In the genomic region with DNA sequence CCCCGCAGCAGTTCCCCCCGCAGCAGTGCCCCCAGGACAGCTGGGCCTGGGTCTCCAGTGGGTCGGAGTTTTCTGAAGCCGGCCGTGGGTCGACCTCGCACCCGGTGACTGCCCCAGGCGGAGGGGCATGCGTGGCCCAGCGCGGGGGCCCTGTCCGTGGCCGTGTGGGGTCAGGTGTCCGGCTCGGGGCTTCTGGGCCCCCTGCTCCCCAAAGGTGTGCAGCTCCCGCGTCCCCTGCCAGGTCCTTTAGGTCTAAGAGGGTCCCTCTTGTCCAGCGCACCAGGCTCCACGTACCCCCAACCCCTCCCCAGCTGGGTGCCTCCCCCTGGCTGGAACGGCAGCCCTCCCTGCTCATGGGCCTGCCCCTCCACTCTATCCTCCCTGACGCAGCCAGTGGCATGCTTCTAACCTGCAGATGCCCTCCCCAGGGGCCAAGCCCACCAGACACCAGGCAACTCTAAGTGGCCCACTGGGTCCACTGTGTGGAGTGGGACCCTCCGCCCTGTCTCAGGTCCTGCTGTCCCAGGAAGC, we compare ENCODE assay signal across 20 cellular contexts. TPM values are rescaled to one million over a fixed set of nuclear protein-coding genes. Genes with fewer than 3 reads are reported as not detected.
DNase-seq lines count a peak whose midpoint lies in the region; ATAC-seq and TF ChIP-seq lines count a peak whose summit lies in the region.
"Had no signal": no experiment of that assay in that cellular context is flagged by ENCODE, and none has a peak within 500 bp of the region (broad histone marks: within the 10 kb centered on the region; RNA-seq: fewer than 3 reads in every experiment).

No MANE protein-coding gene starts in this region.

- no peak overlapping the region for H3K4me3 ChIP-seq in left ventricle myocardium inferior
- H3K4me3 ChIP-seq in duodenal mucosa (ENCODE audit: low read depth in 1 of 2, low read length in 2 of 2) = peak overlapping the region; percentile 28 to 35
- peak overlapping the region; percentile 31 to 53 for H3K4me3 ChIP-seq in mucosa of rectum (ENCODE audit: low read length in 2 of 2)
- no peak overlapping the region for H3K4me3 ChIP-seq in upper lobe of right lung

- DNase-seq in left ventricle myocardium inferior = no peak
- DNase-seq in left cardiac atrium = no peak
- DNase-seq in upper lobe of right lung = peak; percentile 57
- no peak for DNase-seq in activated CD4-positive, CD25-positive, alpha-beta regulatory T cell treated with anti-CD3 and anti-CD28 coated beads, Interleukin-2, amount 50 U/mL, for 72 hours
- no peak for DNase-seq in HK-2 (ENCODE audit: unreplicated experiment)
- DNase-seq: activated CD4-positive, alpha-beta T cell treated with anti-CD3 and anti-CD28 coated beads, Interleukin-2, amount 50 U/mL, for 4 hours; activated T-cell treated with anti-CD3 and anti-CD28 coated beads, Interleukin-2, amount 50 U/mL, for 24 hours; CD4-positive, alpha-beta T cell; DND-41; NCI-H1048; NCI-H2107; stimulated activated naive CD4-positive, alpha-beta T cell had no signal

- intact Hi-C loops in left ventricle myocardium inferior (cut with micrococcal nuclease) (no loop called here), left cardiac atrium (cut with DNase I) (no loop called here), upper lobe of right lung (cut with DNase I) (no loop called here)

- no peaks in the 10 kb centered on the region for H3K9me3 ChIP-seq in left ventricle myocardium inferior (replicated peaks)
- H3K9me3 ChIP-seq in duodenal mucosa (ENCODE audit: control insufficient read depth in 1 of 2, low read length in 2 of 2) = no peaks in the 10 kb centered on the region
- H3K9me3 ChIP-seq in mucosa of rectum (ENCODE audit: control insufficient read depth in 2 of 2, low read length in 2 of 2) = no peaks in the 10 kb centered on the region
- H3K9me3 ChIP-seq in upper lobe of right lung = no peaks in the 10 kb centered on the region

- peak overlapping the region in 1 of 2 donors; percentile 54 for H3K9ac ChIP-seq in duodenal mucosa (ENCODE audit: low read depth in 1 of 2, low read length in 2 of 2)
- peak overlapping the region in 1 of 2 donors; percentile 52 for H3K9ac ChIP-seq in mucosa of rectum (ENCODE audit: low read depth in 1 of 2, low read length in 2 of 2)
- H3K9ac ChIP-seq: parathyroid adenoma had no signal

- no peak for ATAC-seq in left cardiac atrium
- ATAC-seq in upper lobe of right lung = no peak
- no peak for ATAC-seq in HG03196 (IDR thresholded peaks at IDR 0.05; ENCODE audit: unreplicated experiment)
- ATAC-seq: Panc1 had no signal

- TF ChIP-seq CTCF in left ventricle myocardium inferior (IDR thresholded peaks at IDR 0.05; ENCODE audit: borderline replicate concordance) (no peak), upper lobe of right lung (IDR thresholded peaks at IDR 0.05) (no peak)

- H3K27ac ChIP-seq in left ventricle myocardium inferior (replicated peaks) (peak overlapping the region; percentile 39), duodenal mucosa (ENCODE audit: low read depth, low read length) (peak overlapping the region; percentile 51), mucosa of rectum (ENCODE audit: low read depth in 2 of 2, low read length in 2 of 2) (peak overlapping the region; percentile 83 to 85), upper lobe of right lung (no peak overlapping the region)
- H3K27ac ChIP-seq: HL-60, parathyroid adenoma had no signal

- H3K36me3 ChIP-seq in left ventricle myocardium inferior (no peaks in the 10 kb centered on the region), duodenal mucosa (ENCODE audit: control insufficient read depth in 1 of 2, insufficient read depth in 2 of 2, low read length in 2 of 2) (no peaks in the 10 kb centered on the region), mucosa of rectum (ENCODE audit: control insufficient read depth in 2 of 2, insufficient read depth in 2 of 2, low read length in 2 of 2) (no peaks in the 10 kb centered on the region), upper lobe of right lung (no peaks in the 10 kb centered on the region)

- H3K4me1 ChIP-seq in left ventricle myocardium inferior (peaks cover 39% of the 10 kb centered on the region), duodenal mucosa (ENCODE audit: control insufficient read depth in 1 of 2, insufficient read depth in 2 of 2, low read length in 2 of 2) (peaks cover 15 to 32% of the 10 kb centered on the region in 2 donors), mucosa of rectum (ENCODE audit: control insufficient read depth in 2 of 2, insufficient read depth in 2 of 2, low read length in 2 of 2) (peaks cover 21 to 30% of the 10 kb centered on the region in 2 donors), upper lobe of right lung (peaks cover 17% of the 10 kb centered on the region)

- H3K27me3 ChIP-seq in left ventricle myocardium inferior (ENCODE audit: low read depth) = no peaks in the 10 kb centered on the region
- H3K27me3 ChIP-seq in duodenal mucosa (ENCODE audit: control insufficient read depth in 1 of 2, insufficient read depth in 2 of 2, low read length in 2 of 2) = peaks cover 24 to 44% of the 10 kb centered on the region in 2 donors
- H3K27me3 ChIP-seq in mucosa of rectum (ENCODE audit: control insufficient read depth in 2 of 2, insufficient read depth in 2 of 2, low read length in 2 of 2) = peaks cover 14 to 15% of the 10 kb centered on the region in 2 donors
- H3K27me3 ChIP-seq in upper lobe of right lung = peaks cover 5% of the 10 kb centered on the region

RNA-seq across cellular contexts. Expression of a gene that starts 5.9 kb away (rescaled TPM):
- total RNA-seq in left ventricle myocardium inferior (34.0 TPM), left cardiac atrium (10 to 100 TPM; 42.1 to 68.3 TPM), upper lobe of right lung (26.8 TPM)

RNA-seq across cellular contexts. Expression of a gene that starts 7.5 kb away (rescaled TPM):
- total RNA-seq in left ventricle myocardium inferior (14.5 TPM), left cardiac atrium (10 to 100 TPM; 13.4 to 42.3 TPM), upper lobe of right lung (93.6 TPM)

RNA-seq across cellular contexts. Expression of a gene that starts 14.1 kb away (rescaled TPM):
- total RNA-seq in left ventricle myocardium inferior = 13.0 TPM
- total RNA-seq in left cardiac atrium = 10 to 100 TPM; 14.8 to 25.7 TPM
- 135 TPM for total RNA-seq in upper lobe of right lung

RNA-seq across cellular contexts. Expression of a gene that starts 23.9 kb away (rescaled TPM):
- 160 TPM for total RNA-seq in left ventricle myocardium inferior
- 10 to 100 TPM; 78.9 to 85.5 TPM for total RNA-seq in left cardiac atrium
- 0.35 TPM for total RNA-seq in upper lobe of right lung
- total RNA-seq: CD4-positive, alpha-beta T cell; dermis microvascular lymphatic vessel endothelial cell; H9 had no signal

RNA-seq across cellular contexts. Expression of a gene that starts 39.6 kb away (rescaled TPM):
- not detected for total RNA-seq in left ventricle myocardium inferior
- under 1 TPM; 0.38 to 0.50 TPM for total RNA-seq in left cardiac atrium
- 2.1 TPM for total RNA-seq in upper lobe of right lung

Comparison
In these comparisons a context has a peak if more than half of its experiments do, and no peak if none do; other contexts are left out.
1. H3K4me3 ChIP-seq: peak in duodenal mucosa (2 of 2) and mucosa of rectum (2 of 2); none in left ventricle myocardium inferior (single experiment) and upper lobe of right lung (single experiment).